ENCODE assay signal across 22 cellular contexts in genomic region chr13:99700468-99700867, GRCh38.
A peak's percentile ranks its signal among the peaks of the same experiment; 100 is the strongest.
DNase-seq lines count a peak whose midpoint lies in the region; FAIRE-seq and TF ChIP-seq lines count a peak whose summit lies in the region.
"Had no signal": no experiment of that assay in that cellular context is flagged by ENCODE, and none has a peak within 500 bp of the region (broad histone marks: within the 10 kb centered on the region; RNA-seq: fewer than 3 reads in every experiment).

No MANE protein-coding gene starts in this region.

- peak overlapping the region; percentile 59 for H3K27ac Mint-ChIP-seq in T-helper 1 cell treated with Interleukin-12 subunit alpha and Interleukin-12 subunit beta and Interleukin-4 antibody, amounts not matched to agents 30 μg/mL and 1 μg/mL, for 36 hours
- H3K27ac Mint-ChIP-seq: B cell; CD14-positive monocyte; CD4-positive, alpha-beta memory T cell; HFFc6 had no signal

- H2BK15ac ChIP-seq in H1 (ENCODE audit: low read length) (0 out of 2 replicates have a peak overlapping the region, but pooled peaks have one; percentile 25), neuronal stem cell (ENCODE audit: low read length) (peak overlapping the region; percentile 25)

- H3K4me1 ChIP-seq in H1 (replicated peaks in 1 of 4; ENCODE audit: control insufficient read depth in 3 of 4, insufficient read depth in 4 of 4, low read length in 3 of 4) (peaks cover 6 to 27% (median 11%) of the 10 kb centered on the region in 4 experiments), neuronal stem cell (ENCODE audit: control insufficient read depth in 2 of 2, insufficient read depth in 1 of 2, low read depth in 1 of 2, low read length in 2 of 2) (peaks cover 3 to 14% of the 10 kb centered on the region in 2 donors)

- H4K8ac ChIP-seq in H1 (ENCODE audit: extremely low read depth, insufficient read depth, low read length): no peak overlapping the region
- no peak overlapping the region for H4K8ac ChIP-seq in neuronal stem cell (ENCODE audit: low read depth, low read length)

- H4K5ac ChIP-seq in H1 (ENCODE audit: insufficient read length, low read depth, low read length): no peak overlapping the region

- H2BK5ac ChIP-seq in H1 (ENCODE audit: low read depth, low read length): no peak overlapping the region; the same call in 1 of the 2 replicates
- peak overlapping the region; percentile 82 for H2BK5ac ChIP-seq in neuronal stem cell (ENCODE audit: low read length)

- H3K4ac ChIP-seq in H1 (replicated peaks; ENCODE audit: insufficient read length, low read depth, low read length): no peak overlapping the region
- H3K4ac ChIP-seq in neuronal stem cell (ENCODE audit: low read length): no peak overlapping the region

- peaks cover 6% of the 10 kb centered on the region for H3K4me1 Mint-ChIP-seq in T-helper 1 cell treated with Interleukin-12 subunit alpha and Interleukin-12 subunit beta and Interleukin-4 antibody, amounts not matched to agents 30 μg/mL and 1 μg/mL, for 36 hours (ENCODE audit: low read depth)
- H3K4me1 Mint-ChIP-seq: B cell, CD14-positive monocyte had no signal

- peak overlapping the region; percentile 35 for H2BK120ac ChIP-seq in H1 (replicated peaks; ENCODE audit: low read depth, low read length)
- no peak overlapping the region for H2BK120ac ChIP-seq in neuronal stem cell (ENCODE audit: low read depth, low read length)

- no peaks in the 10 kb centered on the region for H3K9me3 Mint-ChIP-seq in T-helper 1 cell treated with Interleukin-12 subunit alpha and Interleukin-12 subunit beta and Interleukin-4 antibody, amounts not matched to agents 30 μg/mL and 1 μg/mL, for 36 hours
- H3K9me3 Mint-ChIP-seq: CD14-positive monocyte; CD4-positive, alpha-beta memory T cell; HFFc6 had no signal

- H2BK12ac ChIP-seq in H1 (ENCODE audit: low read depth, low read length) (peak overlapping the region; percentile 86; the same call in 1 of the 2 replicates), neuronal stem cell (ENCODE audit: low read length) (peak overlapping the region; percentile 73)

- DNase-seq in T-helper 1 cell (no peak), H1 (ENCODE audit: low read depth in 1 of 2, low spot score in 2 of 2) (no peak), neuronal stem cell (ENCODE audit: low spot score) (no peak), ureter (ENCODE audit: low spot score) (no peak), C1 segment of cervical spinal cord (lab: John Stamatoyannopoulos, UW) (no peak)
- DNase-seq: Calu3; CD4-positive, alpha-beta memory T cell; COR-L47; DMS153; DND-41; GM23248; HFFc6 had no signal

- H4K20me1 ChIP-seq in H1 (replicated peaks in 1 of 2; ENCODE audit: control insufficient read depth in 1 of 2, insufficient read depth in 2 of 2, low read length in 2 of 2): no peaks in the 10 kb centered on the region
- H4K20me1 ChIP-seq: BLaER1 had no signal

- no peaks in the 10 kb centered on the region for H3K79me2 ChIP-seq in H1 (ENCODE audit: control insufficient read depth in 1 of 2, insufficient read depth in 2 of 2, low read length in 2 of 2)

- no peak overlapping the region for H3K4me3 Mint-ChIP-seq in T-helper 1 cell treated with Interleukin-12 subunit alpha and Interleukin-12 subunit beta and Interleukin-4 antibody, amounts not matched to agents 30 μg/mL and 1 μg/mL, for 36 hours
- H3K4me3 Mint-ChIP-seq: B cell; CD14-positive monocyte; CD4-positive, alpha-beta memory T cell; HFFc6 had no signal

- H3K27me3 ChIP-seq in H1 (replicated peaks in 1 of 4; ENCODE audit: control insufficient read depth in 3 of 4, extremely low read depth in 1 of 4, insufficient read depth in 3 of 4, low read length in 3 of 4) (no peaks in the 10 kb centered on the region), neuronal stem cell (ENCODE audit: control insufficient read depth in 3 of 3, insufficient read depth in 3 of 3, low read depth in 1 of 3, low read length in 3 of 3) (no peaks in the 10 kb centered on the region)
- H3K27me3 ChIP-seq: BLaER1 had no signal

- POLR2A ChIA-PET in H1 (lab: Charles Lee; ENCODE audit: partially characterized antibody): interaction anchor here (13.3 kb wide), 1 partner anchor 12 kb away, joined by 229 read pairs; no protein-coding TSS in a partner anchor

- H3K14ac ChIP-seq in H1 (ENCODE audit: insufficient read length): no peak overlapping the region
- no peak overlapping the region for H3K14ac ChIP-seq in neuronal stem cell (ENCODE audit: low read length)

- H2AFZ ChIP-seq in H1 (ENCODE audit: low read length) (no peak overlapping the region), neuronal stem cell (ENCODE audit: low read length) (no peak overlapping the region)
- H2AFZ ChIP-seq: GM23248 had no signal

- TF ChIP-seq POLR2A in H1 (IDR thresholded peaks at IDR 0.05; ENCODE audit: control extremely low read depth in 1 of 2, low read depth in 2 of 2, low read length in 2 of 2): no peak

- H3K36me3 ChIP-seq in H1 (ENCODE audit: control insufficient read depth in 2 of 4, insufficient read depth in 4 of 4, low read length in 3 of 4) (no peaks in the 10 kb centered on the region), neuronal stem cell (replicated peaks in 1 of 2; ENCODE audit: control insufficient read depth in 2 of 2, insufficient read depth in 2 of 2, low read length in 2 of 2) (no peaks in the 10 kb centered on the region)
- H3K36me3 ChIP-seq: BLaER1, HAP-1 had no signal

- no peaks in the 10 kb centered on the region for H3K27me3 Mint-ChIP-seq in T-helper 1 cell treated with Interleukin-12 subunit alpha and Interleukin-12 subunit beta and Interleukin-4 antibody, amounts not matched to agents 30 μg/mL and 1 μg/mL, for 36 hours (ENCODE audit: low read depth)
- H3K27me3 Mint-ChIP-seq: B cell; CD4-positive, alpha-beta memory T cell had no signal

- H3K9ac ChIP-seq in H1 (replicated peaks in 1 of 4; ENCODE audit: extremely low read depth in 1 of 4, low read depth in 3 of 4, low read length in 3 of 4): no peak overlapping the region
- H3K9ac ChIP-seq in neuronal stem cell (ENCODE audit: low read depth, low read length, poor library complexity): no peak overlapping the region
- H3K9ac ChIP-seq: BLaER1, GM23248 had no signal

- no peak for FAIRE-seq in H1 (lab: Jason Lieb, UNC)
- FAIRE-seq: A204.1, G401.6, GM12892, GM19239 had no signal

- 0 out of 2 replicates have a peak overlapping the region, but pooled peaks have one; percentile 34 for H2AK5ac ChIP-seq in H1 (ENCODE audit: low read depth, low read length)
- H2AK5ac ChIP-seq in neuronal stem cell (ENCODE audit: low read depth, low read length): peak overlapping the region; percentile 69

- H3K4me3 ChIP-seq in H1 (ENCODE audit: extremely low read depth in 1 of 4, insufficient read depth in 2 of 4, low read depth in 3 of 4, low read length in 4 of 4) (no peak overlapping the region), neuronal stem cell (ENCODE audit: low read length in 2 of 2) (no peak overlapping the region)
- H3K4me3 ChIP-seq: BLaER1, GM23248, HAP-1 had no signal

- TF ChIP-seq EP300 in H1 (IDR thresholded peaks at IDR 0.05; ENCODE audit: borderline replicate concordance in 1 of 2, low read depth in 2 of 2, low read length in 2 of 2): no peak

- TF ChIP-seq CTCF in H1 (IDR thresholded peaks at IDR 0.05; ENCODE audit: control extremely low read depth in 1 of 3, insufficient read depth in 1 of 3, low read depth in 1 of 3, low read length in 3 of 3): no peak

- no peak for TF ChIP-seq RAD21 in H1 (IDR thresholded peaks at IDR 0.05 in 1 of 2, conservative IDR thresholded peaks at IDR 0.05 in 1 of 2; ENCODE audit: low read depth in 2 of 2, low read length in 2 of 2)

- H3K23ac ChIP-seq in H1 (ENCODE audit: insufficient read length) (no peak overlapping the region), neuronal stem cell (ENCODE audit: low read depth, low read length, poor library complexity) (peak overlapping the region; percentile 78)

- 91% methylated on average over 7 of the region's 7 CpGs; no CpG with 5 or more reads in 1 of the 2 experiments for WGBS in H1 (ENCODE audit: extremely low coverage in 1 of 2, insufficient coverage in 1 of 2, insufficient read length in 1 of 2, insufficient replicate concordance in 2 of 2, low coverage in 1 of 2, low lambda C conversion rate in 2 of 2, missing lambda C conversion rate in 1 of 2), 2 experiments
- no CpG with 5 or more reads among the region's 7 CpGs for WGBS in neuronal stem cell (ENCODE audit: extremely low coverage in 2 of 2, insufficient read length in 2 of 2, insufficient replicate concordance in 1 of 2), 2 donors

- H3K9me3 ChIP-seq in H1 (ENCODE audit: insufficient read depth in 2 of 2, low read depth in 1 of 2, low read length in 1 of 2) (no peaks in the 10 kb centered on the region), neuronal stem cell (replicated peaks in 1 of 2; ENCODE audit: control insufficient read depth in 2 of 2, insufficient read depth in 1 of 2, low read depth in 1 of 2, low read length in 2 of 2) (no peaks in the 10 kb centered on the region)
- H3K9me3 ChIP-seq: BLaER1, HAP-1 had no signal

- CTCF ChIA-PET in H1 (lab: Charles Lee; ENCODE audit: partially characterized antibody): interaction anchor here (0.9 to 1.4 kb wide), 2 partner anchors 12 to 45 kb away, joined by 3 read pairs; no protein-coding TSS in a partner anchor

- H4K91ac ChIP-seq in H1 (replicated peaks; ENCODE audit: insufficient read length, low read length) (peak overlapping the region; percentile 48), neuronal stem cell (ENCODE audit: low read depth, low read length, poor library complexity) (no peak overlapping the region)

- H3K36me3 Mint-ChIP-seq in T-helper 1 cell treated with Interleukin-12 subunit alpha and Interleukin-12 subunit beta and Interleukin-4 antibody, amounts not matched to agents 30 μg/mL and 1 μg/mL, for 36 hours (ENCODE audit: low read depth): no peaks in the 10 kb centered on the region
- H3K36me3 Mint-ChIP-seq: CD14-positive monocyte had no signal

- H3K27ac ChIP-seq in H1 (ENCODE audit: low read depth, low read length) (no peak overlapping the region), neuronal stem cell (replicated peaks; ENCODE audit: low read length) (no peak overlapping the region)
- H3K27ac ChIP-seq: 22Rv1, BLaER1, GM23248 had no signal

- H3K56ac ChIP-seq in H1 (replicated peaks; ENCODE audit: insufficient read length, low read depth, low read length): no peak overlapping the region

- H3K4me2 ChIP-seq in H1 (ENCODE audit: insufficient read depth in 1 of 2, low read depth in 2 of 2, low read length in 2 of 2) (no peak overlapping the region), neuronal stem cell (ENCODE audit: insufficient read depth, low read length, poor library complexity, severe bottlenecking) (no peak overlapping the region)
- H3K4me2 ChIP-seq: BLaER1 had no signal

- H2BK20ac ChIP-seq in H1 (ENCODE audit: low read length): peak overlapping the region; percentile 80; the same call in 1 of the 2 replicates

- H3K23me2 ChIP-seq in H1 (ENCODE audit: low read depth, low read length): no peaks in the 10 kb centered on the region

- H3K18ac ChIP-seq in H1 (ENCODE audit: extremely low read depth, low read length): peak overlapping the region; percentile 72; the same call in 1 of the 2 replicates
- peak overlapping the region; percentile 75 for H3K18ac ChIP-seq in neuronal stem cell (ENCODE audit: low read length)

- H3K79me1 ChIP-seq in H1 (ENCODE audit: low read depth, low read length) (no peaks in the 10 kb centered on the region), neuronal stem cell (ENCODE audit: low read depth, low read length) (peaks cover 3% of the 10 kb centered on the region)
